In the genomic region with DNA sequence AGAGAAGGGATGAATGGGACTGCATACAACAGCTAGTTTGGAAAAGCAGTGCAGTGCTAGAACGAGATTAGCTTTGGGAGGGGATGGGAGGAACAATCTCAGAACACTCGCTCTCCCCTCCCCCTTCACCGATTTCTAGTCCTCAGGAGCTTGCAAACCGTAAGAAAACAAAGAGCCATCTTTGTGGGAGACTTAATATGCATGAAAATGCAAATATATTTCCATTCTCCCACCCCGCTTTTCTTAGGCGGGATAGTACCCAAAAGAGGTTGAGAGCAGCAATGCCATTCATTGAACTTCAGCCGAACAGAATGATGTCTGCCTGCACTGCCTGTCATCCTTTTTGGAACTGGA, we compare ENCODE assay signal across 8 cellular contexts. TPM values are rescaled to one million over a fixed set of nuclear protein-coding genes. Genes with fewer than 3 reads are reported as not detected.
DNase-seq lines count a peak whose midpoint lies in the region; ATAC-seq, FAIRE-seq and TF ChIP-seq lines count a peak whose summit lies in the region.

No MANE protein-coding gene starts in this region.

- H3K9me3 ChIP-seq in kidney (ENCODE audit: control insufficient read depth in 1 of 2, low read length in 2 of 2) (no peaks in the 10 kb centered on the region), thoracic aorta (no peaks in the 10 kb centered on the region)

- no peak for ATAC-seq in activated T-helper 17 cell treated with anti-CD3 and anti-CD28 coated beads, Interleukin-2, amount 50 U/mL, for 72 hours (replicated peaks)
- ATAC-seq in thoracic aorta (ENCODE audit: insufficient number of reproducible peaks, low FRiP score, low read depth) (no peak), HG03565 (IDR thresholded peaks at IDR 0.05; ENCODE audit: unreplicated experiment) (no peak), left lobe of liver (no peak)

- DNase-seq in activated CD4-positive, alpha-beta T cell treated with anti-CD3 and anti-CD28 coated beads, Interleukin-2, amount 10 ng/mL, durations not matched to agents 7 days and 5 days, result no peak
- no peak for DNase-seq in activated CD4-positive, alpha-beta T cell treated with anti-CD3 and anti-CD28 coated beads, Interleukin-2, amount 50 U/mL, for 1 hour
- DNase-seq in kidney, result no peak
- DNase-seq in thoracic aorta (ENCODE audit: low spot score), result no peak
- no peak for DNase-seq in midbrain (lab: John Stamatoyannopoulos, UW)
- no peak for DNase-seq in left lobe of liver (ENCODE audit: low spot score)

- no peaks in the 10 kb centered on the region for H3K9me3 Mint-ChIP-seq in activated CD4-positive, alpha-beta T cell treated with anti-CD3 and anti-CD28 coated beads, Interleukin-2, amount 10 ng/mL, durations not matched to agents 7 days and 5 days
- H3K9me3 Mint-ChIP-seq in activated T-helper 17 cell treated with anti-CD3 and anti-CD28 coated beads, Interleukin-2, amount 50 U/mL, for 72 hours, result no peaks in the 10 kb centered on the region

- intact Hi-C loops in kidney (cut with DNase I), result no loop called here

- CTCF ChIA-PET in activated CD4-positive, alpha-beta T cell treated with anti-CD3 and anti-CD28 coated beads, Interleukin-2, amount 10 ng/mL, durations not matched to agents 7 days and 5 days (lab: Charles Lee), result interaction anchor here (1.0 kb wide), 2 partner anchors 9 to 22 kb away, joined by 3 read pairs; no protein-coding TSS in a partner anchor

- H3K4me3 ChIP-seq in kidney (ENCODE audit: low read length in 2 of 2) (peak overlapping the region; percentile 77 to 84), thoracic aorta (peak overlapping the region; percentile 85)

- POLR2A ChIA-PET in activated CD4-positive, alpha-beta T cell treated with anti-CD3 and anti-CD28 coated beads, Interleukin-2, amount 10 ng/mL, durations not matched to agents 7 days and 5 days (lab: Charles Lee), result no interaction called here

- H3K27me3 ChIP-seq in thoracic aorta (replicated peaks; ENCODE audit: insufficient read depth), result no peaks in the 10 kb centered on the region

- peak overlapping the region; percentile 49 to 78 for H3K9ac ChIP-seq in kidney (ENCODE audit: low read length in 2 of 2)

- H3K36me3 ChIP-seq in kidney (ENCODE audit: control insufficient read depth in 1 of 2, insufficient read depth in 2 of 2, low read length in 2 of 2), result peaks cover 0 to 10% of the 10 kb centered on the region in 2 donors
- H3K36me3 ChIP-seq in thoracic aorta, result peaks cover 17% of the 10 kb centered on the region

- TF ChIP-seq CTCF in kidney (IDR thresholded peaks at IDR 0.05; ENCODE audit: borderline replicate concordance, extremely low read depth, insufficient read depth), result no peak
- no peak for TF ChIP-seq CTCF in thoracic aorta (IDR thresholded peaks at IDR 0.05)

- H3K27me3 Mint-ChIP-seq in activated CD4-positive, alpha-beta T cell treated with anti-CD3 and anti-CD28 coated beads, Interleukin-2, amount 10 ng/mL, durations not matched to agents 7 days and 5 days, result peaks cover 2% of the 10 kb centered on the region
- no peaks in the 10 kb centered on the region for H3K27me3 Mint-ChIP-seq in activated T-helper 17 cell treated with anti-CD3 and anti-CD28 coated beads, Interleukin-2, amount 50 U/mL, for 72 hours

- H3K27ac ChIP-seq in kidney (ENCODE audit: low read depth in 2 of 2, low read length in 2 of 2) (no peak overlapping the region), thoracic aorta (no peak overlapping the region)

- H3K36me3 Mint-ChIP-seq in activated CD4-positive, alpha-beta T cell treated with anti-CD3 and anti-CD28 coated beads, Interleukin-2, amount 10 ng/mL, durations not matched to agents 7 days and 5 days (ENCODE audit: low read depth), result peaks cover 25% of the 10 kb centered on the region
- H3K36me3 Mint-ChIP-seq in activated T-helper 17 cell treated with anti-CD3 and anti-CD28 coated beads, Interleukin-2, amount 50 U/mL, for 72 hours (ENCODE audit: low read depth), result peaks cover 45% of the 10 kb centered on the region

- peak overlapping the region; percentile 78 for H3K27ac Mint-ChIP-seq in activated CD4-positive, alpha-beta T cell treated with anti-CD3 and anti-CD28 coated beads, Interleukin-2, amount 10 ng/mL, durations not matched to agents 7 days and 5 days
- peak overlapping the region; percentile 28 for H3K27ac Mint-ChIP-seq in activated T-helper 17 cell treated with anti-CD3 and anti-CD28 coated beads, Interleukin-2, amount 50 U/mL, for 72 hours

- H3K4me1 ChIP-seq in kidney (ENCODE audit: control insufficient read depth in 1 of 2, insufficient read depth in 1 of 2, low read depth in 1 of 2, low read length in 2 of 2) (peaks cover 0 to 16% of the 10 kb centered on the region in 2 donors), thoracic aorta (ENCODE audit: control insufficient read depth in 1 of 2, low read depth in 2 of 2) (peaks cover 0 to 22% of the 10 kb centered on the region in 2 donors)

- no peak for FAIRE-seq in kidney (lab: Jason Lieb, UNC)

- peaks cover 32% of the 10 kb centered on the region for H3K4me1 Mint-ChIP-seq in activated CD4-positive, alpha-beta T cell treated with anti-CD3 and anti-CD28 coated beads, Interleukin-2, amount 10 ng/mL, durations not matched to agents 7 days and 5 days
- peaks cover 19% of the 10 kb centered on the region for H3K4me1 Mint-ChIP-seq in activated T-helper 17 cell treated with anti-CD3 and anti-CD28 coated beads, Interleukin-2, amount 50 U/mL, for 72 hours

- H3K4me3 Mint-ChIP-seq in activated CD4-positive, alpha-beta T cell treated with anti-CD3 and anti-CD28 coated beads, Interleukin-2, amount 10 ng/mL, durations not matched to agents 7 days and 5 days, result peak overlapping the region; percentile 80
- peak overlapping the region; percentile 80 for H3K4me3 Mint-ChIP-seq in activated T-helper 17 cell treated with anti-CD3 and anti-CD28 coated beads, Interleukin-2, amount 50 U/mL, for 72 hours

RNA-seq across cellular contexts. Expression of a gene that starts 1.1 kb away (rescaled TPM):
- total RNA-seq in activated CD4-positive, alpha-beta T cell treated with anti-CD3 and anti-CD28 coated beads, Interleukin-2, amount 10 ng/mL, durations not matched to agents 7 days and 5 days, result 10 to 100 TPM; 38.4 to 40.7 TPM
- 10 to 100 TPM; 26.0 to 51.8 TPM for total RNA-seq in activated T-helper 17 cell treated with anti-CD3 and anti-CD28 coated beads, Interleukin-2, amount 50 U/mL, for 72 hours
- 10.9 TPM for total RNA-seq in kidney
- polyA plus RNA-seq in kidney (ENCODE audit: insufficient read depth, low read depth, low replicate concordance), result 14.2 TPM
- 10 to 100 TPM; 14.8 to 16.4 TPM for total RNA-seq in thoracic aorta
- 3.4 TPM for total RNA-seq in left lobe of liver

RNA-seq across cellular contexts. Expression of a gene that starts 24.6 kb away (rescaled TPM):
- 10 to 100 TPM; 68.3 to 69.2 TPM for total RNA-seq in activated CD4-positive, alpha-beta T cell treated with anti-CD3 and anti-CD28 coated beads, Interleukin-2, amount 10 ng/mL, durations not matched to agents 7 days and 5 days
- total RNA-seq in activated T-helper 17 cell treated with anti-CD3 and anti-CD28 coated beads, Interleukin-2, amount 50 U/mL, for 72 hours, result 10 to 100 TPM; 24.1 to 35.8 TPM
- total RNA-seq in kidney, result 42.6 TPM
- polyA plus RNA-seq in kidney (ENCODE audit: insufficient read depth, low read depth, low replicate concordance), result 11.7 TPM
- total RNA-seq in thoracic aorta, result 10 to 100 TPM; 20.2 to 25.5 TPM
- 13.0 TPM for total RNA-seq in left lobe of liver

RNA-seq across cellular contexts. Expression of a gene that starts 45.8 kb away (rescaled TPM):
- total RNA-seq in activated CD4-positive, alpha-beta T cell treated with anti-CD3 and anti-CD28 coated beads, Interleukin-2, amount 10 ng/mL, durations not matched to agents 7 days and 5 days, result 1 to 10 TPM; 1.1 TPM
- total RNA-seq in activated T-helper 17 cell treated with anti-CD3 and anti-CD28 coated beads, Interleukin-2, amount 50 U/mL, for 72 hours, result 1 to 10 TPM in 1 of 2 donors, under 1 TPM in 1; 0.45 to 1.3 TPM
- total RNA-seq in kidney (14.4 TPM), thoracic aorta (10 to 100 TPM; 21.2 to 27.5 TPM), left lobe of liver (14.8 TPM)
- 10.8 TPM for polyA plus RNA-seq in kidney (ENCODE audit: insufficient read depth, low read depth, low replicate concordance)
